ENCODE assay signal across 20 cellular contexts in genomic region chr2:100674671-100675070, GRCh38.
"Had no signal": no experiment of that assay in that cellular context is flagged by ENCODE, and none has a peak within 500 bp of the region (broad histone marks: within the 10 kb centered on the region; RNA-seq: fewer than 3 reads in every experiment).

No MANE protein-coding gene starts in this region.

- H3K4me1 ChIP-seq: adrenal gland, breast epithelium had no signal

- H3K27ac ChIP-seq: adrenal gland, breast epithelium had no signal

- ATAC-seq: activated CD4-positive, CD25-positive, alpha-beta regulatory T cell treated with anti-CD3 and anti-CD28 coated beads, Interleukin-2, amount 50 U/mL, for 24 hours; activated CD8-positive, alpha-beta T cell treated with anti-CD3 and anti-CD28 coated beads, Interleukin-2, amount 10 ng/mL, durations not matched to agents 7 days and 5 days had no signal

- H3K9me3 ChIP-seq: adrenal gland, breast epithelium had no signal

- H3K27me3 ChIP-seq: adrenal gland, breast epithelium had no signal

- H3K36me3 ChIP-seq: adrenal gland, breast epithelium had no signal

- DNase-seq: activated CD4-positive, alpha-beta T cell treated with anti-CD3 and anti-CD28 coated beads for 48 hours; activated CD4-positive, alpha-beta T cell treated with anti-CD3 and anti-CD28 coated beads, Interleukin-2, amount 50 U/mL, for 4 hours; activated CD8-positive, alpha-beta memory T cell treated with anti-CD3 and anti-CD28 coated beads, Interleukin-2, amount 50 U/mL, for 48 hours; activated CD8-positive, alpha-beta T cell treated with anti-CD3 and anti-CD28 coated beads, Interleukin-2, amount 10 ng/mL, durations not matched to agents 7 days and 5 days; activated naive CD4-positive, alpha-beta T cell treated with anti-CD3 and anti-CD28 coated beads, Interleukin-2, amount 50 U/mL, for 16 hours; activated naive CD8-positive, alpha-beta T cell treated with anti-CD3 and anti-CD28 coated beads, Interleukin-2, amount 10 ng/mL, durations not matched to agents 7 days and 5 days; activated T-cell treated with anti-CD3 and anti-CD28 coated beads, Interleukin-2, amount 50 U/mL, for 1 hour; aorta; central memory CD4-positive, alpha-beta T cell; MM.1S; NCI-H1105; NCI-H1436; NCI-H1694 treated with DMSO at 0.1 percent for 48 hours; NCI-H2029 treated with DMSO at 0.1 percent for 48 hours; NCI-H446; NCI-H524; SHP77 had no signal

- H3K4me3 ChIP-seq: adrenal gland, breast epithelium had no signal
